In genomic region chr9:4750021-4750673, GRCh38 we compare ENCODE assay signal across 1 cellular context.
TF ChIP-seq lines count a peak whose summit lies in the region.

No MANE protein-coding gene starts in this region.

TF ChIP-seq in HEK293, 187 proteins besides CTCF, POLR2A, EP300 and RAD21 (continued from another document):
- TF ChIP-seq ZNF518A (tag by site-specific recombination; conservative IDR thresholded peaks at IDR 0.05; ENCODE audit: low read depth) (no peak), ZNF654 (tag by site-specific recombination; IDR thresholded peaks at IDR 0.05; ENCODE audit: low read depth) (peak; percentile 50), ZNF394 (tag by site-specific recombination; IDR thresholded peaks at IDR 0.05; ENCODE audit: borderline replicate concordance) (no peak), PRDM10 (tag by site-specific recombination; IDR thresholded peaks at IDR 0.05) (peak; percentile 15; the same call in 1 of the 2 replicates)
